Comparison of ENCODE assay signal across 9 cellular contexts in the genomic region with DNA sequence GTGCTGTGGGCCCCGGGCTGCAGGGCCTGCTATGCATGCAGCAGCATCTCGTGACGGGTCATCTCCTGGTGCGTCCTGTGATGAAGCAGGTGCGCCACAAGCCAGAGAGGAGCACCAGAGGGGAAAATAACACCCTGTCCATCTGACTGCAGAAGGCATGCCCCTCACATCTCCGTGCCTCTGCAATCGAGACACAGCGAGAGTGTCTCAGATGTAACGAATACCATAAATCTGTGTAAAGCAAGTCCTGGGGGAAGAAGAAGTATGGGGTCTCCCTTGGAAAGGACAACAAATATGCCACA.
A peak's percentile ranks its signal among the peaks of the same experiment; 100 is the strongest.
DNase-seq lines count a peak whose midpoint lies in the region; ATAC-seq, FAIRE-seq and TF ChIP-seq lines count a peak whose summit lies in the region.
"Had no signal": no experiment of that assay in that cellular context is flagged by ENCODE, and none has a peak within 500 bp of the region (broad histone marks: within the 10 kb centered on the region; RNA-seq: fewer than 3 reads in every experiment).

No MANE protein-coding gene starts in this region.

- H3K27ac ChIP-seq in A549 (peak overlapping the region; percentile 27 to 73; a peak in 4 of 6 replicates), muscle layer of duodenum (ENCODE audit: low read length) (peak overlapping the region; percentile 48), substantia nigra (ENCODE audit: low read depth, low read length, poor library complexity, severe bottlenecking) (no peak overlapping the region), adrenal gland (peak overlapping the region in 2 of 5 donors; percentile 45 to 74)

- 97% methylated on average over 9 of the region's 9 CpGs for WGBS in A549 (ENCODE audit: missing lambda C conversion rate)
- WGBS in adrenal gland, 4 donors, result 73 to 86% (median 79%) methylated on average over 9 of the region's 9 CpGs

- no peak for TF ChIP-seq POLR2A in A549 (IDR thresholded peaks at IDR 0.05; ENCODE audit: low read length)
- TF ChIP-seq POLR2A in adrenal gland (IDR thresholded peaks at IDR 0.05), result no peak

- peaks cover 25% of the 10 kb centered on the region for H3K4me1 Mint-ChIP-seq in activated naive CD8-positive, alpha-beta T cell treated with anti-CD3 and anti-CD28 coated beads for 36 hours

- H3K36me3 ChIP-seq in muscle layer of duodenum (ENCODE audit: control insufficient read depth in 1 of 2, insufficient read depth in 2 of 2, low read length in 2 of 2) (no peaks in the 10 kb centered on the region), adrenal gland (replicated peaks in 1 of 2) (no peaks in the 10 kb centered on the region), HAP-1 (replicated peaks) (no peaks in the 10 kb centered on the region)

- H3K9me3 Mint-ChIP-seq in activated naive CD8-positive, alpha-beta T cell treated with anti-CD3 and anti-CD28 coated beads for 36 hours, result peaks cover 9% of the 10 kb centered on the region

- in situ Hi-C loops in HAP-1 (cut with MboI; ENCODE audit: low sequenced_read_pairs), result no loop called here

- TF ChIP-seq EP300 in A549 (IDR thresholded peaks at IDR 0.05), result no peak

- peaks cover 12% of the 10 kb centered on the region for H3K4me1 ChIP-seq in A549
- no peaks in the 10 kb centered on the region for H3K4me1 ChIP-seq in muscle layer of duodenum (ENCODE audit: control insufficient read depth in 1 of 2, insufficient read depth in 2 of 2, low read length in 2 of 2)
- H3K4me1 ChIP-seq in adrenal gland (replicated peaks in 1 of 2), result peaks cover 0 to 5% of the 10 kb centered on the region in 2 donors
- H3K4me1 ChIP-seq in HAP-1, result peaks cover 6% of the 10 kb centered on the region; the same call in 1 of the 2 replicates

- TF ChIP-seq RAD21 in A549 (conservative IDR thresholded peaks at IDR 0.05 in 1 of 2, IDR thresholded peaks at IDR 0.05 in 1 of 2), result no peak

- TF ChIP-seq CTCF in A549 (IDR thresholded peaks at IDR 0.05) (no peak), GM12864 (IDR thresholded peaks at IDR 0.05; ENCODE audit: low read depth, low read length, missing control alignments) (no peak), adrenal gland (IDR thresholded peaks at IDR 0.05) (no peak)

- no peaks in the 10 kb centered on the region for H3K27me3 ChIP-seq in muscle layer of duodenum (ENCODE audit: low read depth, low read length)
- H3K27me3 ChIP-seq in adrenal gland, result no peaks in the 10 kb centered on the region
- no peaks in the 10 kb centered on the region for H3K27me3 ChIP-seq in HAP-1 (ENCODE audit: low read depth)

- CTCF ChIA-PET in A549 (lab: Yijun Ruan, JAX), result no interaction called here

- peak overlapping the region; percentile 68 for H3K4me2 ChIP-seq in A549

- H3K27ac Mint-ChIP-seq in activated naive CD8-positive, alpha-beta T cell treated with anti-CD3 and anti-CD28 coated beads for 36 hours, result peak overlapping the region; percentile 97

- no peak for ATAC-seq in A549

- POLR2A ChIA-PET in A549 (lab: Yijun Ruan, JAX), result no interaction called here

- no peaks in the 10 kb centered on the region for H3K27me3 Mint-ChIP-seq in activated naive CD8-positive, alpha-beta T cell treated with anti-CD3 and anti-CD28 coated beads for 36 hours

- H3K4me3 ChIP-seq in A549, result no peak overlapping the region
- peak overlapping the region; percentile 5; the same call in 1 of the 2 replicates for H3K4me3 ChIP-seq in GM12864 (ENCODE audit: low read depth, low read length)
- peak overlapping the region in 1 of 2 donors; percentile 28 for H3K4me3 ChIP-seq in muscle layer of duodenum (ENCODE audit: low read depth in 1 of 2, low read length in 2 of 2)
- no peak overlapping the region for H3K4me3 ChIP-seq in adrenal gland
- H3K4me3 ChIP-seq in HAP-1, result no peak overlapping the region

- no peak for FAIRE-seq in A549 (lab: Jason Lieb, UNC)

- H3K9me3 ChIP-seq in A549 (no peaks in the 10 kb centered on the region), muscle layer of duodenum (ENCODE audit: control insufficient read depth in 1 of 2, low read length in 2 of 2) (peaks cover 0 to 3% of the 10 kb centered on the region in 2 donors), adrenal gland (replicated peaks in 1 of 3) (no peaks in the 10 kb centered on the region), HAP-1 (no peaks in the 10 kb centered on the region)

- intact Hi-C loops in adrenal gland (cut with DNase I), result no loop called here

- DNase-seq in A549 (ENCODE audit: low read depth in 1 of 2, low spot score in 1 of 2) (no peak), GM12864 (ENCODE audit: low read depth) (no peak), NCI-H345 (lab: John Stamatoyannopoulos, UW) (no peak), substantia nigra (lab: John Stamatoyannopoulos, UW) (no peak), adrenal gland (no peak), HAP-1 (ENCODE audit: low spot score in 2 of 2) (no peak)
- no peak for DNase-seq in activated naive CD8-positive, alpha-beta T cell treated with anti-CD3 and anti-CD28 coated beads for 36 hours
- DNase-seq: glutamatergic neuron had no signal

- H3K36me3 Mint-ChIP-seq in activated naive CD8-positive, alpha-beta T cell treated with anti-CD3 and anti-CD28 coated beads for 36 hours, result peaks cover 26% of the 10 kb centered on the region

- peak overlapping the region; percentile 80 for H3K4me3 Mint-ChIP-seq in activated naive CD8-positive, alpha-beta T cell treated with anti-CD3 and anti-CD28 coated beads for 36 hours

TF ChIP-seq in A549, 52 proteins besides CTCF, POLR2A, EP300 and RAD21 (continues in another document):
- TF ChIP-seq HOXB5 (CRISPR knock-in tag; IDR thresholded peaks at IDR 0.05) (no peak), CHD2 (IDR thresholded peaks at IDR 0.05; ENCODE audit: low read length, partially characterized antibody) (no peak), FOXS1 (CRISPR knock-in tag; IDR thresholded peaks at IDR 0.05) (no peak), BHLHE40 (IDR thresholded peaks at IDR 0.05; ENCODE audit: low read depth, low read length) (no peak), RNF2 (IDR thresholded peaks at IDR 0.05; ENCODE audit: borderline replicate concordance, low read depth) (no peak), RFX5 (IDR thresholded peaks at IDR 0.05) (no peak), ESRRA (IDR thresholded peaks at IDR 0.05; ENCODE audit: borderline replicate concordance, low read length) (no peak), HOXB13 (CRISPR knock-in tag; IDR thresholded peaks at IDR 0.05; ENCODE audit: low read depth) (no peak), ZC3H11A (IDR thresholded peaks at IDR 0.05) (no peak), TFCP2L1 (CRISPR knock-in tag; IDR thresholded peaks at IDR 0.05) (no peak), POLR2AphosphoS2 (conservative IDR thresholded peaks at IDR 0.05; ENCODE audit: low read length) (no peak), PHF8 (IDR thresholded peaks at IDR 0.05; ENCODE audit: borderline replicate concordance, low read depth) (no peak), TP53 (CRISPR knock-in tag; IDR thresholded peaks at IDR 0.05) (no peak)
- TF ChIP-seq, protein P1, sequence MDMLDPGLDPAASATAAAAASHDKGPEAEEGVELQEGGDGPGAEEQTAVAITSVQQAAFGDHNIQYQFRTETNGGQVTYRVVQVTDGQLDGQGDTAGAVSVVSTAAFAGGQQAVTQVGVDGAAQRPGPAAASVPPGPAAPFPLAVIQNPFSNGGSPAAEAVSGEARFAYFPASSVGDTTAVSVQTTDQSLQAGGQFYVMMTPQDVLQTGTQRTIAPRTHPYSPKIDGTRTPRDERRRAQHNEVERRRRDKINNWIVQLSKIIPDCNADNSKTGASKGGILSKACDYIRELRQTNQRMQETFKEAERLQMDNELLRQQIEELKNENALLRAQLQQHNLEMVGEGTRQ (IDR thresholded peaks at IDR 0.05), result no peak
- TF ChIP-seq, protein P2, sequence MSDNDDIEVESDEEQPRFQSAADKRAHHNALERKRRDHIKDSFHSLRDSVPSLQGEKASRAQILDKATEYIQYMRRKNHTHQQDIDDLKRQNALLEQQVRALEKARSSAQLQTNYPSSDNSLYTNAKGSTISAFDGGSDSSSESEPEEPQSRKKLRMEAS (IDR thresholded peaks at IDR 0.05), result no peak
- TF ChIP-seq, protein P3, sequence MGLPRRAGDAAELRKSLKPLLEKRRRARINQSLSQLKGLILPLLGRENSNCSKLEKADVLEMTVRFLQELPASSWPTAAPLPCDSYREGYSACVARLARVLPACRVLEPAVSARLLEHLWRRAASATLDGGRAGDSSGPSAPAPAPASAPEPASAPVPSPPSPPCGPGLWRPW (IDR thresholded peaks at IDR 0.05), result no peak
- TF ChIP-seq, protein P4, sequence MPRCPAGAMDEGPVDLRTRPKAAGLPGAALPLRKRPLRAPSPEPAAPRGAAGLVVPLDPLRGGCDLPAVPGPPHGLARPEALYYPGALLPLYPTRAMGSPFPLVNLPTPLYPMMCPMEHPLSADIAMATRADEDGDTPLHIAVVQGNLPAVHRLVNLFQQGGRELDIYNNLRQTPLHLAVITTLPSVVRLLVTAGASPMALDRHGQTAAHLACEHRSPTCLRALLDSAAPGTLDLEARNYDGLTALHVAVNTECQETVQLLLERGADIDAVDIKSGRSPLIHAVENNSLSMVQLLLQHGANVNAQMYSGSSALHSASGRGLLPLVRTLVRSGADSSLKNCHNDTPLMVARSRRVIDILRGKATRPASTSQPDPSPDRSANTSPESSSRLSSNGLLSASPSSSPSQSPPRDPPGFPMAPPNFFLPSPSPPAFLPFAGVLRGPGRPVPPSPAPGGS (IDR thresholded peaks at IDR 0.05), result no peak
- TF ChIP-seq, protein P5, sequence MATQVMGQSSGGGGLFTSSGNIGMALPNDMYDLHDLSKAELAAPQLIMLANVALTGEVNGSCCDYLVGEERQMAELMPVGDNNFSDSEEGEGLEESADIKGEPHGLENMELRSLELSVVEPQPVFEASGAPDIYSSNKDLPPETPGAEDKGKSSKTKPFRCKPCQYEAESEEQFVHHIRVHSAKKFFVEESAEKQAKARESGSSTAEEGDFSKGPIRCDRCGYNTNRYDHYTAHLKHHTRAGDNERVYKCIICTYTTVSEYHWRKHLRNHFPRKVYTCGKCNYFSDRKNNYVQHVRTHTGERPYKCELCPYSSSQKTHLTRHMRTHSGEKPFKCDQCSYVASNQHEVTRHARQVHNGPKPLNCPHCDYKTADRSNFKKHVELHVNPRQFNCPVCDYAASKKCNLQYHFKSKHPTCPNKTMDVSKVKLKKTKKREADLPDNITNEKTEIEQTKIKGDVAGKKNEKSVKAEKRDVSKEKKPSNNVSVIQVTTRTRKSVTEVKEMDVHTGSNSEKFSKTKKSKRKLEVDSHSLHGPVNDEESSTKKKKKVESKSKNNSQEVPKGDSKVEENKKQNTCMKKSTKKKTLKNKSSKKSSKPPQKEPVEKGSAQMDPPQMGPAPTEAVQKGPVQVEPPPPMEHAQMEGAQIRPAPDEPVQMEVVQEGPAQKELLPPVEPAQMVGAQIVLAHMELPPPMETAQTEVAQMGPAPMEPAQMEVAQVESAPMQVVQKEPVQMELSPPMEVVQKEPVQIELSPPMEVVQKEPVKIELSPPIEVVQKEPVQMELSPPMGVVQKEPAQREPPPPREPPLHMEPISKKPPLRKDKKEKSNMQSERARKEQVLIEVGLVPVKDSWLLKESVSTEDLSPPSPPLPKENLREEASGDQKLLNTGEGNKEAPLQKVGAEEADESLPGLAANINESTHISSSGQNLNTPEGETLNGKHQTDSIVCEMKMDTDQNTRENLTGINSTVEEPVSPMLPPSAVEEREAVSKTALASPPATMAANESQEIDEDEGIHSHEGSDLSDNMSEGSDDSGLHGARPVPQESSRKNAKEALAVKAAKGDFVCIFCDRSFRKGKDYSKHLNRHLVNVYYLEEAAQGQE (IDR thresholded peaks at IDR 0.05), result no peak
